Comparison of ENCODE assay signal across 2 cellular contexts in the genomic region with DNA sequence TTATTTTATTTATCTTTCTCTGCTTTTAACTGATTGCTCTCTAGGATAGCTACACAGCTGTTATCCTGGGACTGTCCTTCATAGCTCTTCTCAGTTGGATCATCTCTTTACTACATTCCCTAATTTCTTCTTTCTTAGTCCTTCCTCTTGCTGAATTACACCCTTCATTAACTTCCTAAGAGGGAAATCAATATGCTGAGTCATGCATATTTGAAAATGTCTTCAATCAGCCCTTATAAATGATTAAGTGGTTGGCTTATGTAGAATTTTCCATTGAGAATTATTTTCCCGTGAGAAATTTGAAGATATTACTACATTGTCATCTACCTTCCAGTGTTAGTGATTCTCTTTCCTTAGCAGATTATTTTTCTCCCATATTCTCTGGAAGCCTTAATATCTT.
TF ChIP-seq lines count a peak whose summit lies in the region.

No MANE protein-coding gene starts in this region.

TF ChIP-seq in A549, 52 proteins besides CTCF, POLR2A, EP300 and RAD21:
- TF ChIP-seq TFCP2L1 (CRISPR knock-in tag; IDR thresholded peaks at IDR 0.05) (no peak), NFE2L2 (conservative IDR thresholded peaks at IDR 0.05; ENCODE audit: low read length) (peak; percentile 79), MAFK (IDR thresholded peaks at IDR 0.05; ENCODE audit: partially characterized antibody) (peak; percentile 89)

TF ChIP-seq in H1, 55 proteins besides CTCF, POLR2A, EP300 and RAD21:
- TF ChIP-seq SP1 (IDR thresholded peaks at IDR 0.05; ENCODE audit: low read depth, low read length) = no peak
- peak; percentile 30; the same call in 1 of the 2 replicates for TF ChIP-seq MAFK (IDR thresholded peaks at IDR 0.05; ENCODE audit: low read depth, low read length)
- TF ChIP-seq KDM1A (IDR thresholded peaks at IDR 0.05; ENCODE audit: borderline replicate concordance, low read length) = no peak
- TF ChIP-seq POU5F1 (IDR thresholded peaks at IDR 0.05; ENCODE audit: low read depth, low read length) = no peak
TF ChIP-seq in H1: peak in this region for 1.
